In the genomic region with DNA sequence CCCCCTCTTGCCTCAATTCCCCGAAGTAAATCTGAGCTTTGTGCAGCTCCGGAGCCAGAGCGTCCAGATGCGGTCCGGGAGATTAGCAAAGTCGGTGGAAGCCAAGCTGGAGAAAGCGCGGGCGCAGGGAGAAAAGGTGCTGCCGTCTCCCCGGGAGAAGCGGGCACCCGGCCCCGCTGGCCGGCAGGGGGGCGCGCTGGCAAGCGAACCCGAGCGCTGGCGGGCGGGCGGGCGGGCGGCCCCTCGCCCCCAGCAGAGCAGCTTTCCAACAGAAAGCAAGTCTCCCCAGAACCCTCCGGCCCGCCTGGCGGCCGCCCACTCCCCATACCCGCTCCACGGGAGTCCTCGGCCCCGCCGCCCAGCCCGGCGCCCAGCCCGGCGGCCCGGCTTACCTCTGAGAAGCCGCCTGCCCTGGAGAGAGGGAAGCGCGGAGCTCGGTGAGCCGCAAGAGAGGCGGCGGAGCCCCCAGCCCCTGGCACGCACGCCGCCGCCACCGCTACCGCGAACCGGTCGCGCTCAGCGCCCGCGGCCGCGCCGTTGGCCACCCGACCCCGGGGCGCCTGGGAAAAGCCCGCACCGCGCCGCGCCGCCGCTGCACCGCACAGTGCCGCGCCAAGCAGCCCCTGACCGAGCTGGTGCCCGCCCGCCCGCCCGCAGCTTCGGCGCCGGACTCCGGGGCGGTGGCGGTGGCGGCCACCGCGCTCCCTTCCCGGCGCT, we compare ENCODE assay signal across 8 cellular contexts. TPM values are rescaled to one million over a fixed set of nuclear protein-coding genes. Genes with fewer than 3 reads are reported as not detected.
DNase-seq lines count a peak whose midpoint lies in the region; ATAC-seq, FAIRE-seq and TF ChIP-seq lines count a peak whose summit lies in the region.

No MANE protein-coding gene starts in this region.

- H3K4me1 Mint-ChIP-seq in T-cell (peaks cover 27 to 37% (median 36%) of the 10 kb centered on the region in 3 donors), glutamatergic neuron (ENCODE audit: low read depth, unreplicated experiment) (peaks cover 11% of the 10 kb centered on the region)

- H3K27me3 ChIP-seq in DOHH2 (ENCODE audit: control insufficient read depth, low read length) (peaks cover 62% of the 10 kb centered on the region), HAP-1 (ENCODE audit: low read depth) (no peaks in the 10 kb centered on the region), small intestine (ENCODE audit: control insufficient read depth in 2 of 2, insufficient read depth in 2 of 2, low read length in 2 of 2) (peaks cover 7 to 12% of the 10 kb centered on the region in 2 donors)

- H3K27me3 Mint-ChIP-seq in T-cell (peaks cover 56 to 72% of the 10 kb centered on the region in 2 donors), glutamatergic neuron (ENCODE audit: unreplicated experiment) (peaks cover 16% of the 10 kb centered on the region)

- no peaks in the 10 kb centered on the region for H3K36me3 ChIP-seq in DOHH2 (ENCODE audit: control insufficient read depth, low read length)
- no peaks in the 10 kb centered on the region for H3K36me3 ChIP-seq in HAP-1 (replicated peaks)
- H3K36me3 ChIP-seq in small intestine (ENCODE audit: control insufficient read depth in 2 of 2, insufficient read depth in 2 of 2, low read length in 2 of 2): no peaks in the 10 kb centered on the region

- no peak overlapping the region for H3K27ac ChIP-seq in DOHH2 (ENCODE audit: low read depth, low read length)
- no peak overlapping the region for H3K27ac ChIP-seq in small intestine (ENCODE audit: low read depth in 1 of 2, low read length in 1 of 2)

- CTCF ChIA-PET in T-cell (lab: Charles Lee): no interaction called here

- FAIRE-seq in small intestine (lab: Jason Lieb, UNC): no peak

- H3K79me2 ChIP-seq in DOHH2 (ENCODE audit: control insufficient read depth, low read length): no peaks in the 10 kb centered on the region

- H3K4me3 Mint-ChIP-seq in T-cell: peak overlapping the region; percentile 71 to 91 (median 83)
- peak overlapping the region; percentile 86 for H3K4me3 Mint-ChIP-seq in glutamatergic neuron (ENCODE audit: unreplicated experiment)

- no peaks in the 10 kb centered on the region for H3F3A ChIP-seq in DOHH2 (ENCODE audit: control insufficient read depth, insufficient read depth)

- H3K9me3 Mint-ChIP-seq in T-cell (no peaks in the 10 kb centered on the region), glutamatergic neuron (ENCODE audit: unreplicated experiment) (peaks cover 6% of the 10 kb centered on the region)

- H3K4me3 ChIP-seq in DOHH2 (ENCODE audit: low read length): no peak overlapping the region
- H3K4me3 ChIP-seq in HAP-1: peak overlapping the region; percentile 55
- peak overlapping the region; percentile 36 to 58 for H3K4me3 ChIP-seq in small intestine (ENCODE audit: low read depth in 1 of 2, low read length in 2 of 2)

- no peaks in the 10 kb centered on the region for H3K4me1 ChIP-seq in DOHH2 (ENCODE audit: control insufficient read depth, low read length)
- peaks cover 18% of the 10 kb centered on the region for H3K4me1 ChIP-seq in HAP-1
- no peaks in the 10 kb centered on the region for H3K4me1 ChIP-seq in small intestine (ENCODE audit: control insufficient read depth in 2 of 2, insufficient read depth in 1 of 2, low read depth in 1 of 2, low read length in 1 of 2)

- H3K9me3 ChIP-seq in DOHH2 (ENCODE audit: control insufficient read depth, insufficient read depth, low read length) (no peaks in the 10 kb centered on the region), HAP-1 (no peaks in the 10 kb centered on the region), small intestine (ENCODE audit: control insufficient read depth, low read depth) (no peaks in the 10 kb centered on the region)

- DNase-seq in HAP-1 (ENCODE audit: low spot score in 2 of 2) (peak; percentile 26 to 41), T-cell (no peak), glutamatergic neuron (peak; percentile 33), small intestine (no peak), NCI-H510A treated with DMSO at 0.1 percent for 48 hours (lab: John Stamatoyannopoulos, UW) (no peak)
- DNase-seq in stimulated activated CD4-positive, alpha-beta T cell treated with anti-CD3 and anti-CD28 coated beads, Interleukin-1b, Interleukin-23, amount 100 ng/mL, for 48 hours: no peak

- H3K36me3 Mint-ChIP-seq in T-cell: no peaks in the 10 kb centered on the region
- H3K36me3 Mint-ChIP-seq in glutamatergic neuron (ENCODE audit: unreplicated experiment): peaks cover 5% of the 10 kb centered on the region

- H3K27ac Mint-ChIP-seq in T-cell: no peak overlapping the region
- no peak overlapping the region for H3K27ac Mint-ChIP-seq in glutamatergic neuron (ENCODE audit: unreplicated experiment)

- ATAC-seq in T-cell (replicated peaks in 1 of 4) (peak; percentile 14 to 26 (median 20)), HG03457 (IDR thresholded peaks at IDR 0.05; ENCODE audit: unreplicated experiment) (no peak)

- H3K4me2 ChIP-seq in DOHH2 (ENCODE audit: low read length): peak overlapping the region; percentile 43; the same call in 1 of the 2 replicates

- H4K20me1 ChIP-seq in DOHH2 (ENCODE audit: control insufficient read depth, insufficient read depth, low read depth, low read length): no peaks in the 10 kb centered on the region

- in situ Hi-C loops in HAP-1 (cut with MboI; ENCODE audit: low sequenced_read_pairs): no loop called here

- H3K9me2 ChIP-seq in DOHH2 (replicated peaks; ENCODE audit: control insufficient read depth, low read length): no peaks in the 10 kb centered on the region

- POLR2A ChIA-PET in T-cell (lab: Charles Lee): interaction anchor here in 1 of 2 donors (0.7 kb wide), 1 partner anchor 68 kb away, joined by 3 read pairs; a partner anchor contains a TSS

- TF ChIP-seq CTCF in DOHH2 (IDR thresholded peaks at IDR 0.05; ENCODE audit: low read depth, low read length, poor library complexity, severe bottlenecking) (no peak), glutamatergic neuron (IDR thresholded peaks at IDR 0.05; ENCODE audit: partially characterized antibody, unreplicated experiment) (no peak)

- 1 to 37% (median 9%) methylated on average over 8 to 92 of the region's 92 CpGs for WGBS in small intestine, 3 donors

RNA-seq across cellular contexts. Expression of a gene that starts 0.5 kb away (rescaled TPM):
- total RNA-seq in T-cell: not detected
- total RNA-seq in glutamatergic neuron (ENCODE audit: unreplicated experiment): 42.7 TPM
- 1 to 10 TPM in 2 of 3 donors, not detected in 1; 1.3 to 2.0 TPM for polyA plus RNA-seq in small intestine

RNA-seq across cellular contexts. Expression of a gene that starts 29.2 kb away (rescaled TPM):
- total RNA-seq in T-cell (1,000 to 10,000 TPM; 1,254 to 2,149 (median 1,425) TPM), glutamatergic neuron (ENCODE audit: unreplicated experiment) (502 TPM)
- 1,000 to 10,000 TPM in 2 of 3 donors, 100 to 1,000 TPM in 1; 548 to 1,411 (median 1,229) TPM for polyA plus RNA-seq in small intestine

Comparison
In these comparisons a context has a peak if more than half of its experiments do, and no peak if none do; other contexts are left out.
1. DNase-seq: peak in HAP-1 (2 of 2) and glutamatergic neuron (single experiment); none in T-cell (0 of 34), small intestine (single experiment), NCI-H510A treated with DMSO at 0.1 percent for 48 hours (single experiment) and stimulated activated CD4-positive, alpha-beta T cell treated with anti-CD3 and anti-CD28 coated beads, Interleukin-1b, Interleukin-23, amount 100 ng/mL, for 48 hours (single experiment).
2. RNA of a gene that starts 0.5 kb away (total RNA-seq): 42.7 TPM in glutamatergic neuron (single experiment); not detected in T-cell; every median in the first group is over 10 times any median in the second.